18 cellular contexts compared by ENCODE assay signal in the genomic region with DNA sequence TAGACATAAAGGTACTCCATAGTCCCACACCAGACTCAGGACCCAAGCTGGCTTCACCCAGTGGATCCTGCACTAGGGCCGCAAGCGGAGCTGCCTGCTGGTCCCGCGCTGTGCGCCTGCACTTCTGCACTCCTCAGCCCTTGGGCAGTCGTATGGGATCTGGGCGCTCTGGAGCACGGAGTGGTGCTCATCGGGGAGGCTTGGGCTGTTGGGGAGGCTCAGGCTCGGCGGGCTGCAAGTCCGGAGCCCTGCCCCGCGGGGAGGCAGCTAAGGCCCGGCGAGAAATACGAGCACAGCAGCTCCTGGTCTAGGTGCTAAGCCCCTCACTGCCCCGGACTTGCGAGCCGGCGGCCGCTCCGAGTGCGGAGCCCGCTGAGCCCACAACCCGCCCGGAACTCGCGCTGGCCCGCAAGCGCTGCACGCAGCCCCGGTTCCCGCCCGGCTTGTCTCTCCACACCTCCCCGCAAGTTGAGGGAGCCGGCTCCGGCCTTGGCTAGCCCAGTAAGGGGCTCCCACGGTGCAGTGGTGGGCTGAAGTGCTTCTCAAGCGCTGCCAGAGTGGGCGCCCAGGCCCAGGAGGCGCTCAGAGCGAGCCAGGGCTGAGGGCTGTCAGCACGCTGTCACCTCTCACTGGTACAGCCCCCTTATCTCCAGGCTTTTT.
"Had no signal": no experiment of that assay in that cellular context is flagged by ENCODE, and none has a peak within 500 bp of the region (broad histone marks: within the 10 kb centered on the region; RNA-seq: fewer than 3 reads in every experiment).

No MANE protein-coding gene starts in this region.

- H3K36me3 Mint-ChIP-seq: activated naive CD4-positive, alpha-beta T cell treated with anti-CD3 and anti-CD28 coated beads, Interleukin-2, amount 50 U/mL, for 24 hours; brain; mesothelial cell of epicardium had no signal

- H3K27ac ChIP-seq: esophagus muscularis mucosa, suprapubic skin, upper lobe of right lung had no signal

- H3K9me3 ChIP-seq: esophagus muscularis mucosa, suprapubic skin, upper lobe of right lung had no signal

- H3K4me3 Mint-ChIP-seq: activated B cell treated with CpG ODN at 0.5 μM for 24 hours; activated CD4-positive, alpha-beta T cell treated with anti-CD3 and anti-CD28 coated beads, Interleukin-2, amount 10 ng/mL, durations not matched to agents 7 days and 5 days; activated naive CD4-positive, alpha-beta T cell treated with anti-CD3 and anti-CD28 coated beads, Interleukin-2, amount 50 U/mL, for 24 hours; dendritic cell treated with granulocyte-macrophage colony-stimulating factor and Interleukin-4, amounts not matched to agents 40 ng/mL and 50 ng/mL, for 4 days; mesothelial cell of epicardium; T-helper 17 cell had no signal

- H3K27ac Mint-ChIP-seq: activated B cell treated with CpG ODN at 0.5 μM for 24 hours; activated CD4-positive, alpha-beta T cell treated with anti-CD3 and anti-CD28 coated beads, Interleukin-2, amount 10 ng/mL, durations not matched to agents 7 days and 5 days; activated naive CD4-positive, alpha-beta T cell treated with anti-CD3 and anti-CD28 coated beads, Interleukin-2, amount 50 U/mL, for 24 hours; activated T-helper 2 cell treated with anti-CD3 and anti-CD28 coated beads, Interferon-gamma antibody, Interleukin-2, Interleukin-4, amounts not matched to agents 10 μg/mL and 5 μg/mL and 100 μg/mL, durations not matched to agents 14 hours and 24 hours and 36 hours; brain; dendritic cell treated with granulocyte-macrophage colony-stimulating factor and Interleukin-4, amounts not matched to agents 40 ng/mL and 50 ng/mL, for 4 days; mesothelial cell of epicardium; progenitor cell of endocrine pancreas; T-helper 17 cell had no signal

- DNase-seq: activated B cell treated with CpG ODN at 0.5 μM for 24 hours; activated CD4-positive, alpha-beta T cell treated with anti-CD3 and anti-CD28 coated beads, Interleukin-2, amount 10 ng/mL, durations not matched to agents 7 days and 5 days; foreskin fibroblast; kidney glomerular epithelial cell; occipital lobe; stimulated activated CD4-positive, alpha-beta T cell treated with anti-CD3 and anti-CD28 coated beads, Interleukin-2, amount 100 ng/mL, for 24 hours; stimulated activated naive CD4-positive, alpha-beta T cell; T-helper 17 cell; upper lobe of right lung had no signal

- H3K36me3 ChIP-seq: esophagus muscularis mucosa, suprapubic skin, upper lobe of right lung had no signal

- H3K27me3 Mint-ChIP-seq: activated naive CD4-positive, alpha-beta T cell treated with anti-CD3 and anti-CD28 coated beads, Interleukin-2, amount 50 U/mL, for 24 hours had no signal

- H3K4me3 ChIP-seq: esophagus muscularis mucosa, suprapubic skin, upper lobe of right lung had no signal

- H3K4me1 ChIP-seq: esophagus muscularis mucosa, suprapubic skin, upper lobe of right lung had no signal

- ATAC-seq: sciatic nerve, T-helper 17 cell, upper lobe of right lung had no signal

- H3K4me1 Mint-ChIP-seq: activated B cell treated with CpG ODN at 0.5 μM for 24 hours; activated CD4-positive, alpha-beta T cell treated with anti-CD3 and anti-CD28 coated beads, Interleukin-2, amount 10 ng/mL, durations not matched to agents 7 days and 5 days; activated naive CD4-positive, alpha-beta T cell treated with anti-CD3 and anti-CD28 coated beads, Interleukin-2, amount 50 U/mL, for 24 hours; brain; mesothelial cell of epicardium; T-helper 17 cell had no signal

- H3K27me3 ChIP-seq: upper lobe of right lung had no signal

- H3K9me3 Mint-ChIP-seq: activated naive CD4-positive, alpha-beta T cell treated with anti-CD3 and anti-CD28 coated beads, Interleukin-2, amount 50 U/mL, for 24 hours; activated T-helper 2 cell treated with anti-CD3 and anti-CD28 coated beads, Interferon-gamma antibody, Interleukin-2, Interleukin-4, amounts not matched to agents 10 μg/mL and 5 μg/mL and 100 μg/mL, durations not matched to agents 14 hours and 24 hours and 36 hours had no signal
